In the genomic region with DNA sequence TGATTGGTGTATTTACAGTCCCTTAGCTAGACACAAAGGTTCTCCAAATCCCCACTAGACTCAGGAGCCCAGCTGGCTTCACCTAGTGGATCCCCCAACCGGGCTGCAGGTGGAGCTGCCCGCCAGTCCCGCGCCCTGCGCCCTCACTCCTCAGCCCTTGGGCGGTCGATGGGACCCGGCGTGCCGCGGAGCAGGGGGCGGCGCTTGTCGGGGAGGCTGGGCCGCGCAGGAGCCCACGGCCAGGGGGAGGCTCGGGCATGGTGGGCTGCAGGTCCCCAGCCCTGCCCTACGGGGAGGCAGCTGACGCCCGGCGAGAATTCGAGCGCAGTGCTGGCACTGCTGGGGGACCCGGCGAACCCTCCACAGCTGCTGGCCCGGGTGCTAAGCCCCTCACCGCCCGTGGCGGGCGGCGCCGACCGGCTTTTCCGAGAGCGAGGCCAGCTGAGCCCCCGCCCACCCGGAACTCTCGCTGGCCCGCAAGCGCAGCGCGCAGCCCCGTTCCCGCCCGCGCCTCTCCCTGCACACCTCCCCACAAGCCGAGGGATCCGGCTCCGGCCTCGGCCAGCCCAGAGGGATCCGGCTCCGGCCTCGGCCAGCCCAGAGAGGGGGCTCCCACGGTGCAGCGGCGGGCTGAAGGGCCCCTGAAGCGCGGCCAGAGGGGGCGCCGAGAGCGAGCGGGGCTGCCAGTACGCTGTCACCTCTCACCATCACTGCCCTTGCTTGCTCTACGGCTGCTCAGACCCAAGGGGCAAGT, we compare ENCODE assay signal across 9 cellular contexts. TPM values are rescaled to one million over a fixed set of nuclear protein-coding genes. Genes with fewer than 3 reads are reported as not detected.
DNase-seq lines count a peak whose midpoint lies in the region; ATAC-seq, FAIRE-seq and TF ChIP-seq lines count a peak whose summit lies in the region.
"Had no signal": no experiment of that assay in that cellular context is flagged by ENCODE, and none has a peak within 500 bp of the region (broad histone marks: within the 10 kb centered on the region; RNA-seq: fewer than 3 reads in every experiment).

No MANE protein-coding gene starts in this region.

- H3K27me3 ChIP-seq in AG04450 (ENCODE audit: control insufficient read depth, insufficient read depth, low read length), result peaks cover 45% of the 10 kb centered on the region
- no peaks in the 10 kb centered on the region for H3K27me3 ChIP-seq in dorsolateral prefrontal cortex

- peak overlapping the region in 6 of 10 donors; percentile 20 to 73 (median 66) for H3K27ac Mint-ChIP-seq in naive thymus-derived CD8-positive, alpha-beta T cell

- peaks cover 10 to 21% (median 12%) of the 10 kb centered on the region in 4 donors for H3K4me1 Mint-ChIP-seq in naive thymus-derived CD8-positive, alpha-beta T cell

- H3K4me3 Mint-ChIP-seq in naive thymus-derived CD8-positive, alpha-beta T cell, result peak overlapping the region; percentile 77 to 89 (median 84)

- TF ChIP-seq CTCF in AG04450 (IDR thresholded peaks at IDR 0.05; ENCODE audit: low read depth, low read length) (no peak), dorsolateral prefrontal cortex (IDR thresholded peaks at IDR 0.05 in 54 of 56, conservative IDR thresholded peaks at IDR 0.05 in 2 of 56; ENCODE audit: low read depth in 1 of 56, partially characterized antibody in 56 of 56) (peak in 10 of 56 donors; percentile 4 to 30 (median 13))

- intact Hi-C loops in dorsolateral prefrontal cortex (cut with DNase I) (no loop called here), sciatic nerve (cut with DNase I) (no loop called here)

- CTCF ChIA-PET in AG04450 (lab: Charles Lee), result interaction anchor here (1.0 to 1.4 kb wide), 3 partner anchors 22 to 59 kb away, joined by 3 to 6 read pairs (median 4); no protein-coding TSS in a partner anchor

- POLR2A ChIA-PET in AG04450 (lab: Yijun Ruan, JAX), result interaction anchor here (0.6 kb wide), 1 partner anchor 469 kb away, joined by 3 read pairs; no protein-coding TSS in a partner anchor
- POLR2A ChIA-PET in naive thymus-derived CD8-positive, alpha-beta T cell (lab: Charles Lee), result interaction anchor here (0.6 to 1.4 kb wide), 2 partner anchors 40 to 757 kb away, joined by 3 read pairs; a partner anchor contains a TSS

- H3K4me3 ChIP-seq in AG04450 (ENCODE audit: low read depth, low read length) (peak overlapping the region; percentile 49), dorsolateral prefrontal cortex (peak overlapping the region; percentile 21 to 70 (median 55))
- H3K4me3 ChIP-seq: GM12878 had no signal

- DNase-seq in AG04450 (ENCODE audit: low read depth, low spot score) (no peak), NCI-H146 treated with DMSO at 0.1 percent for 48 hours (lab: John Stamatoyannopoulos, UW; ENCODE audit: unreplicated experiment) (peak; percentile 46), dorsolateral prefrontal cortex (peak in 2 of 10 donors; percentile 37 to 38), sciatic nerve (ENCODE audit: low spot score) (no peak), SIG-M5 (lab: John Stamatoyannopoulos, UW) (no peak), GM19239 (ENCODE audit: insufficient read length, low spot score) (no peak), AG20443 (ENCODE audit: low spot score) (no peak)
- peak in 6 of 10 donors; percentile 18 to 45 (median 38) for DNase-seq in naive thymus-derived CD8-positive, alpha-beta T cell

- H3K27me3 Mint-ChIP-seq in naive thymus-derived CD8-positive, alpha-beta T cell, result peaks cover 12 to 52% (median 23%) of the 10 kb centered on the region in 5 donors

- peak; percentile 77 to 86 for ATAC-seq in naive thymus-derived CD8-positive, alpha-beta T cell
- ATAC-seq in sciatic nerve, result no peak
- ATAC-seq: GM12878 had no signal

- H3K9me3 Mint-ChIP-seq in naive thymus-derived CD8-positive, alpha-beta T cell, result peaks cover 0 to 3% (median 0%) of the 10 kb centered on the region in 9 donors

- no peaks in the 10 kb centered on the region for H3K36me3 Mint-ChIP-seq in naive thymus-derived CD8-positive, alpha-beta T cell

- H3K9me3 ChIP-seq in AG04450 (ENCODE audit: control insufficient read depth, insufficient read depth, low read length), result peaks cover 7% of the 10 kb centered on the region; the same call in 1 of the 2 replicates

- H3K27ac ChIP-seq in AG04450 (ENCODE audit: low read depth, low read length), result no peak overlapping the region
- H3K27ac ChIP-seq in dorsolateral prefrontal cortex, result peak overlapping the region in 10 of 59 donors; percentile 16 to 62 (median 37)

- FAIRE-seq in GM19239 (lab: Jason Lieb, UNC), result no peak
- FAIRE-seq: GM12878 had no signal

RNA-seq across cellular contexts. Expression of a gene that starts 39.4 kb away (rescaled TPM):
- 46.8 and 64.6 TPM in 2 replicates for polyA plus RNA-seq in AG04450 (2011; rRNA removed)
- 51.3 and 72.8 TPM in 2 replicates for polyA minus RNA-seq in AG04450 (2011; rRNA and poly(A)+ RNA removed)
- total RNA-seq in dorsolateral prefrontal cortex, result 100 to 1,000 TPM in 2 of 120 experiments, 10 to 100 TPM in 118; 39.0 to 119 (median 62.4) TPM
- 1 to 10 TPM; 4.8 to 5.9 TPM for total RNA-seq in naive thymus-derived CD8-positive, alpha-beta T cell
- polyA plus RNA-seq in naive thymus-derived CD8-positive, alpha-beta T cell, result 1 to 10 TPM; 2.9 to 5.4 (median 4.7) TPM
- 39.2 TPM for total RNA-seq in sciatic nerve

Comparison
In these comparisons a context has a peak if more than half of its experiments do, and no peak if none do; other contexts are left out.
1. DNase-seq: peak in NCI-H146 treated with DMSO at 0.1 percent for 48 hours (single experiment) and naive thymus-derived CD8-positive, alpha-beta T cell (6 of 10); none in AG04450 (single experiment), sciatic nerve (single experiment), SIG-M5 (single experiment), GM19239 (single experiment) and AG20443 (single experiment).